1 cellular context compared by ENCODE assay signal in the genomic region with DNA sequence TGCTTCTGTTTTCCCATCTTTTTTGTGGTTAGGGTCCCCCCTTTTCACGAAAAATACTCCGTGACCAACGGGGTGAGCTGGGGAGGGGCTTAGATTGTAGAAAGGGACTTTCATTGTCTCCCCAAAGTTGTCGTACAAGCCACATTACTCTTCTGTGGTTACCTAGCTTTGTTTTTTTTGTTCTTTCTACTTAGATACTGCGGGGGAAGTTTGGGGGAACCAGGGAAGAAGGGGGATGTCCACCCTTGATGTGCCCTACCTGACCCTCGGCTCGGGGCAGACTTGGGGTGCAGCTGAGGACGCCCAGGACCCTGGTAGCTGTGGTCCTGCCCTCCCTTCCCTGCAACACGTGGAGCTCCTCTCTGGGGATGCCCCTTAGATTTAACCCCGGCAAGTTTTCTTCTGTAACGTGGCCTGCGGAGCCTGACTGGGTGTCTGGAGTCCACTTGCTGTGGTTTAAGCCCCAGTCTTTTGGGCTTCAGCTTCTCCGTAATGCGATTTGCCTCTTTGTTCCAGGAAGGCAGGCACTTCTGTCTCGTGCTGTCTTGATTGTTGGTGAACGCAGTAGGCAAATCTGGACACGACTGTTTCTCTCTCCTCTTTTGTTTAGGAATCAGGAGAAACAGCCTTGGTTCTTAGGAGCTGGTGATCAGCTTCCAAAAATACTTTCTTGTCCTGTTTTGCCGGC.
TF ChIP-seq lines count a peak whose summit lies in the region.

No MANE protein-coding gene starts in this region.

TF ChIP-seq in HepG2, 621 proteins besides CTCF, POLR2A, EP300 and RAD21 (continued from another document):
- TF ChIP-seq TRIM24 (CRISPR knock-in tag; IDR thresholded peaks at IDR 0.05) = no peak
- TF ChIP-seq HNRNPH1 (optimal IDR thresholded peaks at IDR 0.05; ENCODE audit: low read depth, low read length) = no peak
- TF ChIP-seq, protein P1, sequence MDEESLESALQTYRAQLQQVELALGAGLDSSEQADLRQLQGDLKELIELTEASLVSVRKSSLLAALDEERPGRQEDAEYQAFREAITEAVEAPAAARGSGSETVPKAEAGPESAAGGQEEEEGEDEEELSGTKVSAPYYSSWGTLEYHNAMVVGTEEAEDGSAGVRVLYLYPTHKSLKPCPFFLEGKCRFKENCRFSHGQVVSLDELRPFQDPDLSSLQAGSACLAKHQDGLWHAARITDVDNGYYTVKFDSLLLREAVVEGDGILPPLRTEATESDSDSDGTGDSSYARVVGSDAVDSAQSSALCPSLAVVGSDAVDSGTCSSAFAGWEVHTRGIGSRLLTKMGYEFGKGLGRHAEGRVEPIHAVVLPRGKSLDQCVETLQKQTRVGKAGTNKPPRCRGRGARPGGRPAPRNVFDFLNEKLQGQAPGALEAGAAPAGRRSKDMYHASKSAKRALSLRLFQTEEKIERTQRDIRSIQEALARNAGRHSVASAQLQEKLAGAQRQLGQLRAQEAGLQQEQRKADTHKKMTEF (CRISPR knock-in tag; IDR thresholded peaks at IDR 0.05) = no peak
- TF ChIP-seq KMT2A (CRISPR knock-in tag; IDR thresholded peaks at IDR 0.05) = peak; percentile 22; the same call in 1 of the 2 replicates
- TF ChIP-seq NCOA1 (CRISPR knock-in tag; IDR thresholded peaks at IDR 0.05) = no peak
- TF ChIP-seq, protein P2, sequence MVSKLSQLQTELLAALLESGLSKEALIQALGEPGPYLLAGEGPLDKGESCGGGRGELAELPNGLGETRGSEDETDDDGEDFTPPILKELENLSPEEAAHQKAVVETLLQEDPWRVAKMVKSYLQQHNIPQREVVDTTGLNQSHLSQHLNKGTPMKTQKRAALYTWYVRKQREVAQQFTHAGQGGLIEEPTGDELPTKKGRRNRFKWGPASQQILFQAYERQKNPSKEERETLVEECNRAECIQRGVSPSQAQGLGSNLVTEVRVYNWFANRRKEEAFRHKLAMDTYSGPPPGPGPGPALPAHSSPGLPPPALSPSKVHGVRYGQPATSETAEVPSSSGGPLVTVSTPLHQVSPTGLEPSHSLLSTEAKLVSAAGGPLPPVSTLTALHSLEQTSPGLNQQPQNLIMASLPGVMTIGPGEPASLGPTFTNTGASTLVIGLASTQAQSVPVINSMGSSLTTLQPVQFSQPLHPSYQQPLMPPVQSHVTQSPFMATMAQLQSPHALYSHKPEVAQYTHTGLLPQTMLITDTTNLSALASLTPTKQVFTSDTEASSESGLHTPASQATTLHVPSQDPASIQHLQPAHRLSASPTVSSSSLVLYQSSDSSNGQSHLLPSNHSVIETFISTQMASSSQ (IDR thresholded peaks at IDR 0.05; ENCODE audit: low read depth) = no peak
- TF ChIP-seq, protein P2 (CRISPR knock-in tag; IDR thresholded peaks at IDR 0.05; ENCODE audit: borderline replicate concordance) = no peak
- TF ChIP-seq ETV6 (CRISPR knock-in tag; conservative IDR thresholded peaks at IDR 0.05) = 0 out of 2 replicates have a peak, but pooled peaks have one; percentile 39
- TF ChIP-seq, protein P3, sequence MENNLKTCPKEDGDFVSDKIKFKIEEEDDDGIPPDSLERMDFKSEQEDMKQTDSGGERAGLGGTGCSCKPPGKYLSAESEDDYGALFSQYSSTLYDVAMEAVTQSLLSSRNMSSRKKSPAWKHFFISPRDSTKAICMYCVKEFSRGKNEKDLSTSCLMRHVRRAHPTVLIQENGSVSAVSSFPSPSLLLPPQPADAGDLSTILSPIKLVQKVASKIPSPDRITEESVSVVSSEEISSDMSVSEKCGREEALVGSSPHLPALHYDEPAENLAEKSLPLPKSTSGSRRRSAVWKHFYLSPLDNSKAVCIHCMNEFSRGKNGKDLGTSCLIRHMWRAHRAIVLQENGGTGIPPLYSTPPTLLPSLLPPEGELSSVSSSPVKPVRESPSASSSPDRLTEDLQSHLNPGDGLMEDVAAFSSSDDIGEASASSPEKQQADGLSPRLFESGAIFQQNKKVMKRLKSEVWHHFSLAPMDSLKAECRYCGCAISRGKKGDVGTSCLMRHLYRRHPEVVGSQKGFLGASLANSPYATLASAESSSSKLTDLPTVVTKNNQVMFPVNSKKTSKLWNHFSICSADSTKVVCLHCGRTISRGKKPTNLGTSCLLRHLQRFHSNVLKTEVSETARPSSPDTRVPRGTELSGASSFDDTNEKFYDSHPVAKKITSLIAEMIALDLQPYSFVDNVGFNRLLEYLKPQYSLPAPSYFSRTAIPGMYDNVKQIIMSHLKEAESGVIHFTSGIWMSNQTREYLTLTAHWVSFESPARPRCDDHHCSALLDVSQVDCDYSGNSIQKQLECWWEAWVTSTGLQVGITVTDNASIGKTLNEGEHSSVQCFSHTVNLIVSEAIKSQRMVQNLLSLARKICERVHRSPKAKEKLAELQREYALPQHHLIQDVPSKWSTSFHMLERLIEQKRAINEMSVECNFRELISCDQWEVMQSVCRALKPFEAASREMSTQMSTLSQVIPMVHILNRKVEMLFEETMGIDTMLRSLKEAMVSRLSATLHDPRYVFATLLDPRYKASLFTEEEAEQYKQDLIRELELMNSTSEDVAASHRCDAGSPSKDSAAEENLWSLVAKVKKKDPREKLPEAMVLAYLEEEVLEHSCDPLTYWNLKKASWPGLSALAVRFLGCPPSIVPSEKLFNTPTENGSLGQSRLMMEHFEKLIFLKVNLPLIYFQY (CRISPR knock-in tag; IDR thresholded peaks at IDR 0.05; ENCODE audit: borderline replicate concordance) = peak; percentile 40; the same call in 1 of the 2 replicates
- TF ChIP-seq, protein P4, sequence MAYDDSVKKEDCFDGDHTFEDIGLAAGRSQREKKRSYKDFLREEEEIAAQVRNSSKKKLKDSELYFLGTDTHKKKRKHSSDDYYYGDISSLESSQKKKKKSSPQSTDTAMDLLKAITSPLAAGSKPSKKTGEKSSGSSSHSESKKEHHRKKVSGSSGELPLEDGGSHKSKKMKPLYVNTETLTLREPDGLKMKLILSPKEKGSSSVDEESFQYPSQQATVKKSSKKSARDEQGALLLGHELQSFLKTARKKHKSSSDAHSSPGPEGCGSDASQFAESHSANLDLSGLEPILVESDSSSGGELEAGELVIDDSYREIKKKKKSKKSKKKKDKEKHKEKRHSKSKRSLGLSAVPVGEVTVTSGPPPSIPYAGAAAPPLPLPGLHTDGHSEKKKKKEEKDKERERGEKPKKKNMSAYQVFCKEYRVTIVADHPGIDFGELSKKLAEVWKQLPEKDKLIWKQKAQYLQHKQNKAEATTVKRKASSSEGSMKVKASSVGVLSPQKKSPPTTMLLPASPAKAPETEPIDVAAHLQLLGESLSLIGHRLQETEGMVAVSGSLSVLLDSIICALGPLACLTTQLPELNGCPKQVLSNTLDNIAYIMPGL (CRISPR knock-in tag; IDR thresholded peaks at IDR 0.05; ENCODE audit: borderline replicate concordance in 1 of 2, low read depth in 1 of 2) = 0 out of 4 replicates have a peak, but pooled peaks of 1 of the 2 experiments have one; percentile 29
